ENCODE assay signal across 2 cellular contexts in genomic region chr9:93603011-93603410, GRCh38.
TF ChIP-seq lines count a peak whose summit lies in the region.

No MANE protein-coding gene starts in this region.

TF ChIP-seq in IMR-90, 13 proteins besides CTCF, POLR2A, EP300 and RAD21:
- no peak for TF ChIP-seq RFX5 (IDR thresholded peaks at IDR 0.05; ENCODE audit: low read depth, low read length)

TF ChIP-seq in H1, 55 proteins besides CTCF, POLR2A, EP300 and RAD21:
- no peak for TF ChIP-seq RFX5 (IDR thresholded peaks at IDR 0.05; ENCODE audit: borderline replicate concordance, low read depth, low read length)
- no peak for TF ChIP-seq YY1 (IDR thresholded peaks at IDR 0.05; ENCODE audit: low read depth, low read length)
- TF ChIP-seq KDM1A (IDR thresholded peaks at IDR 0.05; ENCODE audit: borderline replicate concordance, low read length), result no peak
- TF ChIP-seq ASH2L (IDR thresholded peaks at IDR 0.05; ENCODE audit: low read length), result no peak
